Comparison of ENCODE assay signal across 16 cellular contexts in the genomic region with DNA sequence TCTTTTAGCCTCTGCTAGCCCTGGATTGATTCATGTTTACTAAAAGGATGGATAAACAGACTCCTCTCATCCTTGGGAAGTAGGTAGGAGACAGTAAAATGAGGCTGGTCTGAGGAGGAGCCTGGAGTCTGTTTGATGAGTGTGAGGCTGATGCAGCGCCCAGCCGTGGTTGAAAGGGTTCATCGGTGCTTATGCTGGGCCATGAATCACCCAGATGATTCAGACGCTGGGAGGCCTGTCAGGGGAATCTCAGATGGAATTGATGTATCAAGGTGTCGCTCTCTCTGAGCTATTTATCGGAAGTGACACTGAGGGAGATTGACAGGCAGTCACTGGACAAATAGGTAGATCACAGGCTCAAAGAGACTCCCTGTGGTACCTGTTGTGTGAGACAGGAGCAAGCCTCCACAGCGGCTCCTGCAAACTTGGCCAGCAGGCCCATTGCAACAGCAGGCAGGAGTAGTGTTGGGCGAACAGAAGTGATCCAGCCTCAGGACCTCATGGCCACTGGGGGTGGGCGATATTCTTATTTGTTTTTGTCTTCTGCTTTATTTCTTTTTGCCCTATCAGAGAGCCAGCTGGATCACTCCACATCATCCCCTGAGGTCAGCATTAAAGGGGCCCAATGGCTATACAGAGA.
DNase-seq lines count a peak whose midpoint lies in the region; ATAC-seq, FAIRE-seq and TF ChIP-seq lines count a peak whose summit lies in the region.
"Had no signal": no experiment of that assay in that cellular context is flagged by ENCODE, and none has a peak within 500 bp of the region (broad histone marks: within the 10 kb centered on the region; RNA-seq: fewer than 3 reads in every experiment).

No MANE protein-coding gene starts in this region.

- no peaks in the 10 kb centered on the region for H3K9me3 ChIP-seq in keratinocyte (ENCODE audit: control insufficient read depth, low read depth, low read length)

- H3K4me3 ChIP-seq in astrocyte of the cerebellum (ENCODE audit: low read depth, low read length) (no peak overlapping the region), keratinocyte (ENCODE audit: control insufficient read depth in 2 of 3, extremely low read depth in 1 of 3, insufficient read depth in 2 of 3, low read depth in 1 of 3, low read length in 3 of 3) (no peak overlapping the region)

- H2AFZ ChIP-seq in keratinocyte (ENCODE audit: control insufficient read depth, low read length) = no peak overlapping the region

- dilution Hi-C loops in keratinocyte (cut with MboI; ENCODE audit: extremely low pct_ligation_motif_present, low sequenced_read_pairs) = no loop called here

- peak; percentile 23 for TF ChIP-seq CTCF in astrocyte of the cerebellum (IDR thresholded peaks at IDR 0.05; ENCODE audit: low read depth, low read length, missing control alignments)
- TF ChIP-seq CTCF in keratinocyte (optimal IDR thresholded peaks at IDR 0.05 in 1 of 3, IDR thresholded peaks at IDR 0.05 in 1 of 3, conservative IDR thresholded peaks at IDR 0.05 in 1 of 3; ENCODE audit: extremely low read depth in 1 of 3, insufficient read depth in 2 of 3, low read length in 3 of 3) = peak in 1 of 3 experiments; percentile 60
- TF ChIP-seq CTCF in WTC11 (IDR thresholded peaks at IDR 0.05) = no peak

- H3K9ac ChIP-seq in keratinocyte (ENCODE audit: control insufficient read depth, extremely low read depth, insufficient read depth, low read length) = no peak overlapping the region

- no peak overlapping the region for H3K4me2 ChIP-seq in keratinocyte (ENCODE audit: control insufficient read depth, extremely low read depth, insufficient read depth, low read depth, low read length)

- no peaks in the 10 kb centered on the region for H3K36me3 ChIP-seq in keratinocyte (ENCODE audit: control insufficient read depth in 2 of 2, extremely low read depth in 1 of 2, insufficient read depth in 2 of 2, low read length in 2 of 2)

- ATAC-seq in WTC11 = no peak

- POLR2A ChIA-PET in WTC11 (lab: Charles Lee) = no interaction called here

- DNase-seq in AG08396 (ENCODE audit: low spot score) (peak; percentile 77), HTR-8/SVneo (ENCODE audit: insufficient read length, low spot score) (peak; percentile 55), astrocyte of the cerebellum (ENCODE audit: low read depth) (no peak), keratinocyte (ENCODE audit: low read depth, low spot score) (peak; percentile 56), UCSD-AML1 (lab: John Stamatoyannopoulos, UW; ENCODE audit: unreplicated experiment) (no peak), WTC11 (ENCODE audit: low spot score) (no peak), cerebellar cortex (ENCODE audit: low spot score) (no peak)
- no peak for DNase-seq in activated T-cell treated with anti-CD3 and anti-CD28 coated beads, Interleukin-2, amount 50 U/mL, for 1 hour
- DNase-seq: activated CD8-positive, alpha-beta memory T cell treated with anti-CD3 and anti-CD28 coated beads, Interleukin-2, amount 50 U/mL, for 48 hours; effector CD4-positive, alpha-beta T cell; mesendoderm; NCI-H1436 treated with DMSO at 0.1 percent for 48 hours; NCI-H748 treated with DMSO at 0.1 percent for 48 hours; occipital lobe had no signal

- no peaks in the 10 kb centered on the region for H4K20me1 ChIP-seq in keratinocyte (ENCODE audit: control insufficient read depth, extremely low read depth, insufficient read depth, low read length)

- no peak overlapping the region for H3K4me3 Mint-ChIP-seq in WTC11
- H3K4me3 Mint-ChIP-seq: CD14-positive monocyte, IgD-negative memory B cell had no signal

- no peaks in the 10 kb centered on the region for H3K9me3 Mint-ChIP-seq in WTC11

- H3K27me3 Mint-ChIP-seq in WTC11 (ENCODE audit: low read depth) = peaks cover 7% of the 10 kb centered on the region

- in situ Hi-C loops in astrocyte of the cerebellum (cut with HindIII; ENCODE audit: low sequenced_read_pairs) = no loop called here

- no peaks in the 10 kb centered on the region for H3K36me3 Mint-ChIP-seq in WTC11
- H3K36me3 Mint-ChIP-seq: CD14-positive monocyte, IgD-negative memory B cell had no signal

- H3K27ac Mint-ChIP-seq in WTC11 = no peak overlapping the region
- H3K27ac Mint-ChIP-seq: CD14-positive monocyte, IgD-negative memory B cell had no signal

- no peaks in the 10 kb centered on the region for H3K4me1 ChIP-seq in keratinocyte (ENCODE audit: control insufficient read depth, extremely low read depth, insufficient read depth, low read length)

- CTCF ChIA-PET in WTC11 (lab: Charles Lee) = no interaction called here

- no peaks in the 10 kb centered on the region for H3K9me1 ChIP-seq in keratinocyte (ENCODE audit: control insufficient read depth, extremely low read depth, insufficient read depth, low read length)

- no peaks in the 10 kb centered on the region for H3K79me2 ChIP-seq in keratinocyte (ENCODE audit: control insufficient read depth, insufficient read depth, low read length)

- H3K27ac ChIP-seq in keratinocyte (ENCODE audit: control insufficient read depth, insufficient read depth, low read length) = no peak overlapping the region

- peaks cover 22% of the 10 kb centered on the region for H3K4me1 Mint-ChIP-seq in WTC11
- H3K4me1 Mint-ChIP-seq: CD14-positive monocyte, IgD-negative memory B cell had no signal

- H3K27me3 ChIP-seq in keratinocyte (ENCODE audit: control insufficient read depth, extremely low read depth, insufficient read depth, low read length) = no peaks in the 10 kb centered on the region

- peak; percentile 80 for FAIRE-seq in HTR-8/SVneo (lab: Jason Lieb, UNC)
- FAIRE-seq in keratinocyte (lab: Jason Lieb, UNC) = peak; percentile 90

TF ChIP-seq in WTC11, 78 proteins besides CTCF, POLR2A, EP300 and RAD21:
- TF ChIP-seq JAZF1 (CRISPR knock-in tag; IDR thresholded peaks at IDR 0.05) (no peak), NR1H2 (CRISPR knock-in tag; IDR thresholded peaks at IDR 0.05) (no peak), ZNF232 (CRISPR knock-in tag; IDR thresholded peaks at IDR 0.05) (no peak), CREB1 (CRISPR knock-in tag; IDR thresholded peaks at IDR 0.05) (no peak), ZNF121 (CRISPR knock-in tag; IDR thresholded peaks at IDR 0.05) (no peak), ZNF416 (CRISPR knock-in tag; IDR thresholded peaks at IDR 0.05) (no peak), ELF4 (CRISPR knock-in tag; IDR thresholded peaks at IDR 0.05; ENCODE audit: low read depth) (no peak), IRF2 (CRISPR knock-in tag; IDR thresholded peaks at IDR 0.05; ENCODE audit: borderline replicate concordance, low read depth) (no peak), RELA (CRISPR knock-in tag; IDR thresholded peaks at IDR 0.05; ENCODE audit: borderline replicate concordance) (no peak), NFATC4 (CRISPR knock-in tag; IDR thresholded peaks at IDR 0.05) (no peak), ZNF219 (CRISPR knock-in tag; IDR thresholded peaks at IDR 0.05; ENCODE audit: borderline replicate concordance) (no peak)
- TF ChIP-seq, protein P1, sequence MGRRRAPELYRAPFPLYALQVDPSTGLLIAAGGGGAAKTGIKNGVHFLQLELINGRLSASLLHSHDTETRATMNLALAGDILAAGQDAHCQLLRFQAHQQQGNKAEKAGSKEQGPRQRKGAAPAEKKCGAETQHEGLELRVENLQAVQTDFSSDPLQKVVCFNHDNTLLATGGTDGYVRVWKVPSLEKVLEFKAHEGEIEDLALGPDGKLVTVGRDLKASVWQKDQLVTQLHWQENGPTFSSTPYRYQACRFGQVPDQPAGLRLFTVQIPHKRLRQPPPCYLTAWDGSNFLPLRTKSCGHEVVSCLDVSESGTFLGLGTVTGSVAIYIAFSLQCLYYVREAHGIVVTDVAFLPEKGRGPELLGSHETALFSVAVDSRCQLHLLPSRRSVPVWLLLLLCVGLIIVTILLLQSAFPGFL (CRISPR knock-in tag; IDR thresholded peaks at IDR 0.05; ENCODE audit: borderline replicate concordance) = no peak
- TF ChIP-seq, protein P2, sequence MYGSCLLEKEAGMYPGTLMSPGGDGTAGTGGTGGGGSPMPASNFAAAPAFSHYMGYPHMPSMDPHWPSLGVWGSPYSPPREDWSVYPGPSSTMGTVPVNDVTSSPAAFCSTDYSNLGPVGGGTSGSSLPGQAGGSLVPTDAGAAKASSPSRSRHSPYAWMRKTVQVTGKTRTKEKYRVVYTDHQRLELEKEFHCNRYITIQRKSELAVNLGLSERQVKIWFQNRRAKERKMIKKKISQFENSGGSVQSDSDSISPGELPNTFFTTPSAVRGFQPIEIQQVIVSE (CRISPR knock-in tag; IDR thresholded peaks at IDR 0.05; ENCODE audit: borderline replicate concordance) = no peak
- TF ChIP-seq, protein P3, sequence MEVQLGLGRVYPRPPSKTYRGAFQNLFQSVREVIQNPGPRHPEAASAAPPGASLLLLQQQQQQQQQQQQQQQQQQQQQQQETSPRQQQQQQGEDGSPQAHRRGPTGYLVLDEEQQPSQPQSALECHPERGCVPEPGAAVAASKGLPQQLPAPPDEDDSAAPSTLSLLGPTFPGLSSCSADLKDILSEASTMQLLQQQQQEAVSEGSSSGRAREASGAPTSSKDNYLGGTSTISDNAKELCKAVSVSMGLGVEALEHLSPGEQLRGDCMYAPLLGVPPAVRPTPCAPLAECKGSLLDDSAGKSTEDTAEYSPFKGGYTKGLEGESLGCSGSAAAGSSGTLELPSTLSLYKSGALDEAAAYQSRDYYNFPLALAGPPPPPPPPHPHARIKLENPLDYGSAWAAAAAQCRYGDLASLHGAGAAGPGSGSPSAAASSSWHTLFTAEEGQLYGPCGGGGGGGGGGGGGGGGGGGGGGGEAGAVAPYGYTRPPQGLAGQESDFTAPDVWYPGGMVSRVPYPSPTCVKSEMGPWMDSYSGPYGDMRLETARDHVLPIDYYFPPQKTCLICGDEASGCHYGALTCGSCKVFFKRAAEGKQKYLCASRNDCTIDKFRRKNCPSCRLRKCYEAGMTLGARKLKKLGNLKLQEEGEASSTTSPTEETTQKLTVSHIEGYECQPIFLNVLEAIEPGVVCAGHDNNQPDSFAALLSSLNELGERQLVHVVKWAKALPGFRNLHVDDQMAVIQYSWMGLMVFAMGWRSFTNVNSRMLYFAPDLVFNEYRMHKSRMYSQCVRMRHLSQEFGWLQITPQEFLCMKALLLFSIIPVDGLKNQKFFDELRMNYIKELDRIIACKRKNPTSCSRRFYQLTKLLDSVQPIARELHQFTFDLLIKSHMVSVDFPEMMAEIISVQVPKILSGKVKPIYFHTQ (CRISPR knock-in tag; IDR thresholded peaks at IDR 0.05) = no peak

Comparison
In these comparisons a context has a peak if more than half of its experiments do, and no peak if none do; other contexts are left out.
1. DNase-seq: peak in AG08396 (single experiment), HTR-8/SVneo (single experiment) and keratinocyte (single experiment); none in astrocyte of the cerebellum (single experiment), UCSD-AML1 (single experiment), WTC11 (single experiment), activated T-cell treated with anti-CD3 and anti-CD28 coated beads, Interleukin-2, amount 50 U/mL, for 1 hour (single experiment) and cerebellar cortex (single experiment).